Comparison of ENCODE assay signal across 24 cellular contexts in genomic region chr22:40285508-40285907, GRCh38.
DNase-seq lines count a peak whose midpoint lies in the region; ATAC-seq lines count a peak whose summit lies in the region.
"Had no signal": no experiment of that assay in that cellular context is flagged by ENCODE, and none has a peak within 500 bp of the region (broad histone marks: within the 10 kb centered on the region; RNA-seq: fewer than 3 reads in every experiment).

No MANE protein-coding gene starts in this region.

- no peaks in the 10 kb centered on the region for H3K27me3 Mint-ChIP-seq in activated naive CD4-positive, alpha-beta T cell treated with anti-CD3 and anti-CD28 coated beads for 36 hours (ENCODE audit: low read depth)
- H3K27me3 Mint-ChIP-seq in T-cell: no peaks in the 10 kb centered on the region
- H3K27me3 Mint-ChIP-seq in activated naive CD8-positive, alpha-beta T cell: no peaks in the 10 kb centered on the region
- H3K27me3 Mint-ChIP-seq in natural killer cell treated with Interleukin-12 subunit alpha and Interleukin-12 subunit beta and Interleukin-15 and Interleukin-18, amount 100 ng/mL, for 72 hours: no peaks in the 10 kb centered on the region

- H3K4me3 Mint-ChIP-seq in activated naive CD4-positive, alpha-beta T cell treated with anti-CD3 and anti-CD28 coated beads for 36 hours: no peak overlapping the region
- no peak overlapping the region for H3K4me3 Mint-ChIP-seq in T-cell
- no peak overlapping the region for H3K4me3 Mint-ChIP-seq in activated naive CD8-positive, alpha-beta T cell
- no peak overlapping the region for H3K4me3 Mint-ChIP-seq in natural killer cell treated with Interleukin-12 subunit alpha and Interleukin-12 subunit beta and Interleukin-15 and Interleukin-18, amount 100 ng/mL, for 72 hours

- intact Hi-C loops in activated naive CD4-positive, alpha-beta T cell treated with anti-CD3 and anti-CD28 coated beads for 36 hours (cut with micrococcal nuclease): loop anchor here (5.0 kb wide), 1 partner anchor 228 kb away; no protein-coding TSS in a partner anchor
- intact Hi-C loops in sciatic nerve (cut with DNase I): no loop called here

- CTCF ChIA-PET in activated naive CD4-positive, alpha-beta T cell treated with anti-CD3 and anti-CD28 coated beads for 36 hours (lab: Charles Lee): no interaction called here
- CTCF ChIA-PET in T-cell (lab: Charles Lee): no interaction called here

- peaks cover 21% of the 10 kb centered on the region for H3K36me3 Mint-ChIP-seq in activated naive CD4-positive, alpha-beta T cell treated with anti-CD3 and anti-CD28 coated beads for 36 hours (ENCODE audit: low read depth)
- H3K36me3 Mint-ChIP-seq in T-cell: peaks cover 63% of the 10 kb centered on the region
- peaks cover 27% of the 10 kb centered on the region for H3K36me3 Mint-ChIP-seq in activated naive CD8-positive, alpha-beta T cell
- H3K36me3 Mint-ChIP-seq in natural killer cell treated with Interleukin-12 subunit alpha and Interleukin-12 subunit beta and Interleukin-15 and Interleukin-18, amount 100 ng/mL, for 72 hours: peaks cover 18% of the 10 kb centered on the region

- ATAC-seq in T-cell (replicated peaks in 1 of 4) (no peak), sciatic nerve (peak; percentile 39), HG03520 (IDR thresholded peaks at IDR 0.05; ENCODE audit: unreplicated experiment) (no peak)
- no peak for ATAC-seq in natural killer cell treated with Interleukin-12 subunit alpha and Interleukin-12 subunit beta and Interleukin-15 and Interleukin-18, amount 100 ng/mL, for 72 hours
- ATAC-seq: body of pancreas, K562, left lung, Panc1, upper lobe of right lung had no signal

- POLR2A ChIA-PET in T-cell (lab: Charles Lee): interaction anchor here in 1 of 2 donors (0.7 kb wide), 1 partner anchor 1560 kb away, joined by 3 read pairs; no protein-coding TSS in a partner anchor

- H3K4me1 Mint-ChIP-seq in activated naive CD4-positive, alpha-beta T cell treated with anti-CD3 and anti-CD28 coated beads for 36 hours (ENCODE audit: low read depth): peaks cover 55% of the 10 kb centered on the region
- peaks cover 54 to 71% (median 60%) of the 10 kb centered on the region in 3 donors for H3K4me1 Mint-ChIP-seq in T-cell
- H3K4me1 Mint-ChIP-seq in activated naive CD8-positive, alpha-beta T cell (ENCODE audit: low read depth): peaks cover 55% of the 10 kb centered on the region
- H3K4me1 Mint-ChIP-seq in natural killer cell treated with Interleukin-12 subunit alpha and Interleukin-12 subunit beta and Interleukin-15 and Interleukin-18, amount 100 ng/mL, for 72 hours (ENCODE audit: low read depth in 2 of 2): peaks cover 16 to 25% of the 10 kb centered on the region in 2 donors

- no peak for DNase-seq in activated naive CD4-positive, alpha-beta T cell treated with anti-CD3 and anti-CD28 coated beads for 36 hours
- DNase-seq in activated naive CD4-positive, alpha-beta T cell (lab: John Stamatoyannopoulos, UW): no peak
- DNase-seq in T-cell (no peak), sciatic nerve (ENCODE audit: low spot score) (no peak), T-helper 9 cell (no peak)
- DNase-seq in natural killer cell treated with Interleukin-12 subunit alpha and Interleukin-12 subunit beta and Interleukin-15 and Interleukin-18, amount 100 ng/mL, for 72 hours (ENCODE audit: low spot score): no peak
- DNase-seq: ACHN; body of pancreas; Calu3; DND-41; HCEC 1CT; left lung; mesendoderm; NCI-H1092 treated with DMSO at 0.1 percent for 48 hours; NCI-H1930; NCI-H524 treated with DMSO at 0.1 percent for 48 hours; nucleus accumbens; SHP77; stimulated activated CD8-positive, alpha-beta memory T cell treated with anti-CD3 and anti-CD28 coated beads, Interleukin-4, amount 100 ng/mL, for 48 hours; upper lobe of right lung had no signal

- H3K9me3 Mint-ChIP-seq in activated naive CD4-positive, alpha-beta T cell treated with anti-CD3 and anti-CD28 coated beads for 36 hours: no peaks in the 10 kb centered on the region
- no peaks in the 10 kb centered on the region for H3K9me3 Mint-ChIP-seq in T-cell
- H3K9me3 Mint-ChIP-seq in activated naive CD8-positive, alpha-beta T cell (ENCODE audit: low read depth): no peaks in the 10 kb centered on the region
- no peaks in the 10 kb centered on the region for H3K9me3 Mint-ChIP-seq in natural killer cell treated with Interleukin-12 subunit alpha and Interleukin-12 subunit beta and Interleukin-15 and Interleukin-18, amount 100 ng/mL, for 72 hours

- H3K27ac Mint-ChIP-seq in activated naive CD4-positive, alpha-beta T cell treated with anti-CD3 and anti-CD28 coated beads for 36 hours: peak overlapping the region; percentile 59
- peak overlapping the region; percentile 93 to 97 for H3K27ac Mint-ChIP-seq in T-cell
- peak overlapping the region; percentile 88 for H3K27ac Mint-ChIP-seq in activated naive CD8-positive, alpha-beta T cell
- peak overlapping the region in 1 of 2 donors; percentile 42 for H3K27ac Mint-ChIP-seq in natural killer cell treated with Interleukin-12 subunit alpha and Interleukin-12 subunit beta and Interleukin-15 and Interleukin-18, amount 100 ng/mL, for 72 hours
